In the genomic region with DNA sequence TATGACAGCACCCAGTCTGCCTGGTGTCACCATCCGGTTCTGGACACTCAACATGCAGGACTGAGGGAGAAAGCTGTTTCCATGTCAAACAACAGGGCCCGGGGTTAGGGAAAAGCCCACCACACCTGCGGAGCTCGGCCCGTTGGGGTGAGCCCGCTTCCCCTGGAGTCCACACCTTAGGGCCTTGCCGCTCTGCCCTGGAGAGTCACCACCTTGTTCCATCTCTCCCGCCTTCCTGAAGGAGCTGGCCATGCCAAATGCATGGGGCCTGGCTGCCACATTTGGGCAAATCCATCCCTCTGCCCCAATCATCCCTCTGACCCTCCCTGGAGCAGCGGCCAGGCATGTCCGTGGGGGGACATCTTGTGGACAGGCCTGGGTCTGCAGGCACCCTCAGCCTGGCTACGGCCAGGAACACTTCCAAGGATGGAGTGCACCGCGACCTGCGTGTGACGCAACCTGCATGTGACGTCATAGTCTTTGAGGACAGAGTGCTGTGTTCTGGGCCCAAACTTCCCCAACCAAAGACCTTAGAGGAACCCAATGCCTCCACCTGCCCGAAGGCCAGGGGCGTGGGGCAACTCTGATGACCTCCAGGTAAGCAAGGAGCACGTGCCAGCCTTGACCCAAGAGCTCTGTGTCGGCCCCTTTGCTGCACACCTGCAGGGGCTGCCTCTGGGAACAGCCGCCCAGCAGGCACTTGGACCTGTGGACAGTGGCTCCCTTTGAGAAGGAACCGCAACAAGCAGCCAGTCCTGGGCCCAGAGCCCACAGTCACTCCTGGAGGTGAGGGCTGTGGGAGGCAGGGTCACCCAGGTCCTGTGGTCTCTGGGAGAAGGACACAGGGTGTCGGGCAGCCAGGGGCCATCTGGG, we compare ENCODE assay signal across 8 cellular contexts. TPM values are rescaled to one million over a fixed set of nuclear protein-coding genes. Genes with fewer than 3 reads are reported as not detected.
A peak's percentile ranks its signal among the peaks of the same experiment; 100 is the strongest.
DNase-seq lines count a peak whose midpoint lies in the region; ATAC-seq, FAIRE-seq and TF ChIP-seq lines count a peak whose summit lies in the region.

No MANE protein-coding gene starts in this region.

- ATAC-seq in A549, result peak; percentile 22 to 62; a peak in 5 of 6 replicates
- ATAC-seq in GM21528 (IDR thresholded peaks at IDR 0.05; ENCODE audit: low FRiP score, unreplicated experiment), result no peak

- H3K4me3 ChIP-seq in A549, result no peak overlapping the region
- peak overlapping the region; percentile 83 for H3K4me3 ChIP-seq in SU-DHL-6 (ENCODE audit: insufficient read depth, low read length, poor library complexity, severe bottlenecking)
- no peak overlapping the region for H3K4me3 ChIP-seq in fibroblast of mammary gland (ENCODE audit: control insufficient read depth, low read depth, low read length)

- no peaks in the 10 kb centered on the region for H4K20me1 ChIP-seq in SU-DHL-6 (ENCODE audit: low read depth, low read length)

- H3K9me2 ChIP-seq in SU-DHL-6 (replicated peaks; ENCODE audit: insufficient read depth, low read length), result no peaks in the 10 kb centered on the region

- H3F3A ChIP-seq in SU-DHL-6 (ENCODE audit: insufficient read depth), result no peaks in the 10 kb centered on the region

- no peak for TF ChIP-seq POLR2A in A549 (IDR thresholded peaks at IDR 0.05; ENCODE audit: low read length)

- POLR2A ChIA-PET in A549 (lab: Yijun Ruan, JAX), result no interaction called here

- peaks cover 20% of the 10 kb centered on the region for H3K4me1 ChIP-seq in A549

- TF ChIP-seq RAD21 in A549 (conservative IDR thresholded peaks at IDR 0.05 in 1 of 2, IDR thresholded peaks at IDR 0.05 in 1 of 2), result peak; percentile 58 to 71

- TF ChIP-seq CTCF in A549 (IDR thresholded peaks at IDR 0.05), result peak; percentile 42
- peak; percentile 38; the same call in 1 of the 3 replicates for TF ChIP-seq CTCF in GM12872 (IDR thresholded peaks at IDR 0.05; ENCODE audit: insufficient read depth, low read depth, low read length)
- TF ChIP-seq CTCF in SU-DHL-6 (IDR thresholded peaks at IDR 0.05; ENCODE audit: insufficient read depth, low read length, poor library complexity, severe bottlenecking), result no peak
- TF ChIP-seq CTCF in fibroblast of mammary gland (conservative IDR thresholded peaks at IDR 0.05; ENCODE audit: control insufficient read depth, insufficient read depth, low read depth, low read length), result peak; percentile 56
- peak; percentile 67 for TF ChIP-seq CTCF in osteocyte (IDR thresholded peaks at IDR 0.05)

- CTCF ChIA-PET in A549 (lab: Yijun Ruan, JAX), result interaction anchor here (0.6 to 2.9 kb wide), 10 partner anchors 9 to 450 kb away, joined by 3 to 14 read pairs (median 6); no protein-coding TSS in a partner anchor

- no peak overlapping the region for H3K27ac Mint-ChIP-seq in osteocyte (ENCODE audit: unreplicated experiment)

- no peak for TF ChIP-seq EP300 in A549 (IDR thresholded peaks at IDR 0.05)

- no peaks in the 10 kb centered on the region for H3K27me3 ChIP-seq in SU-DHL-6 (ENCODE audit: low read length)

- no peak overlapping the region for H2AFZ ChIP-seq in SU-DHL-6 (ENCODE audit: low read depth, low read length, severe bottlenecking)

- FAIRE-seq in A549 (lab: Jason Lieb, UNC), result no peak

- no peaks in the 10 kb centered on the region for H3K9me3 ChIP-seq in A549
- no peaks in the 10 kb centered on the region for H3K9me3 ChIP-seq in SU-DHL-6 (ENCODE audit: insufficient read depth, low read length)

- peak overlapping the region; percentile 15 to 25; a peak in 2 of 6 replicates for H3K27ac ChIP-seq in A549
- H3K27ac ChIP-seq in SU-DHL-6 (ENCODE audit: low read depth, low read length), result no peak overlapping the region

- WGBS in A549 (ENCODE audit: missing lambda C conversion rate), result 80% methylated on average over 23 of the region's 23 CpGs

- H3K9ac ChIP-seq in SU-DHL-6 (ENCODE audit: low read length), result peak overlapping the region; percentile 91

- H3K36me3 Mint-ChIP-seq in osteocyte (ENCODE audit: unreplicated experiment), result no peaks in the 10 kb centered on the region

- peaks cover 11% of the 10 kb centered on the region for H3K79me2 ChIP-seq in SU-DHL-6 (ENCODE audit: insufficient read depth, low read length)

- peak overlapping the region; percentile 68 for H3K4me3 Mint-ChIP-seq in osteocyte (ENCODE audit: unreplicated experiment)

- H3K4me2 ChIP-seq in A549 (peak overlapping the region; percentile 98), SU-DHL-6 (ENCODE audit: low read depth, low read length, poor library complexity, severe bottlenecking) (peak overlapping the region; percentile 63)

- no peaks in the 10 kb centered on the region for H3K36me3 ChIP-seq in SU-DHL-6 (ENCODE audit: low read length)

- peak; percentile 43 to 77 for DNase-seq in A549 (ENCODE audit: low read depth in 1 of 2, low spot score in 1 of 2)
- DNase-seq in fibroblast of mammary gland (ENCODE audit: low read depth), result peak; percentile 74
- DNase-seq in osteocyte (ENCODE audit: extremely low spot score, unreplicated experiment), result no peak
- no peak for DNase-seq in stimulated activated CD4-positive, alpha-beta T cell treated with anti-CD3 and anti-CD28 coated beads, Interleukin-4, amount 100 ng/mL, for 24 hours
- DNase-seq in epidermal melanocyte (ENCODE audit: insufficient read length, low spot score), result no peak

- H3K27me3 Mint-ChIP-seq in osteocyte (ENCODE audit: unreplicated experiment), result no peaks in the 10 kb centered on the region

- no peaks in the 10 kb centered on the region for H3K9me3 Mint-ChIP-seq in osteocyte (ENCODE audit: unreplicated experiment)

- peaks cover 19% of the 10 kb centered on the region for H3K4me1 Mint-ChIP-seq in osteocyte (ENCODE audit: unreplicated experiment)

TF ChIP-seq in A549, 52 proteins besides CTCF, POLR2A, EP300 and RAD21 (continues in another document):
- TF ChIP-seq FOSL2 (IDR thresholded peaks at IDR 0.05) (no peak), FOSL2 (CRISPR knock-in tag; IDR thresholded peaks at IDR 0.05) (peak; percentile 25; the same call in 1 of the 2 replicates), CBX8 (IDR thresholded peaks at IDR 0.05) (no peak), POLR2AphosphoS2 (conservative IDR thresholded peaks at IDR 0.05; ENCODE audit: low read length) (no peak), SMC3 (IDR thresholded peaks at IDR 0.05) (peak; percentile 36; the same call in 2 of the 3 replicates), CEBPB (IDR thresholded peaks at IDR 0.05) (peak; percentile 77 to 95; a peak in 3 of 4 replicates), TP53 (CRISPR knock-in tag; IDR thresholded peaks at IDR 0.05) (no peak)
- TF ChIP-seq, protein P1, sequence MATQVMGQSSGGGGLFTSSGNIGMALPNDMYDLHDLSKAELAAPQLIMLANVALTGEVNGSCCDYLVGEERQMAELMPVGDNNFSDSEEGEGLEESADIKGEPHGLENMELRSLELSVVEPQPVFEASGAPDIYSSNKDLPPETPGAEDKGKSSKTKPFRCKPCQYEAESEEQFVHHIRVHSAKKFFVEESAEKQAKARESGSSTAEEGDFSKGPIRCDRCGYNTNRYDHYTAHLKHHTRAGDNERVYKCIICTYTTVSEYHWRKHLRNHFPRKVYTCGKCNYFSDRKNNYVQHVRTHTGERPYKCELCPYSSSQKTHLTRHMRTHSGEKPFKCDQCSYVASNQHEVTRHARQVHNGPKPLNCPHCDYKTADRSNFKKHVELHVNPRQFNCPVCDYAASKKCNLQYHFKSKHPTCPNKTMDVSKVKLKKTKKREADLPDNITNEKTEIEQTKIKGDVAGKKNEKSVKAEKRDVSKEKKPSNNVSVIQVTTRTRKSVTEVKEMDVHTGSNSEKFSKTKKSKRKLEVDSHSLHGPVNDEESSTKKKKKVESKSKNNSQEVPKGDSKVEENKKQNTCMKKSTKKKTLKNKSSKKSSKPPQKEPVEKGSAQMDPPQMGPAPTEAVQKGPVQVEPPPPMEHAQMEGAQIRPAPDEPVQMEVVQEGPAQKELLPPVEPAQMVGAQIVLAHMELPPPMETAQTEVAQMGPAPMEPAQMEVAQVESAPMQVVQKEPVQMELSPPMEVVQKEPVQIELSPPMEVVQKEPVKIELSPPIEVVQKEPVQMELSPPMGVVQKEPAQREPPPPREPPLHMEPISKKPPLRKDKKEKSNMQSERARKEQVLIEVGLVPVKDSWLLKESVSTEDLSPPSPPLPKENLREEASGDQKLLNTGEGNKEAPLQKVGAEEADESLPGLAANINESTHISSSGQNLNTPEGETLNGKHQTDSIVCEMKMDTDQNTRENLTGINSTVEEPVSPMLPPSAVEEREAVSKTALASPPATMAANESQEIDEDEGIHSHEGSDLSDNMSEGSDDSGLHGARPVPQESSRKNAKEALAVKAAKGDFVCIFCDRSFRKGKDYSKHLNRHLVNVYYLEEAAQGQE (IDR thresholded peaks at IDR 0.05), result no peak

RNA-seq across cellular contexts. Expression of a gene that starts 1.7 kb away (rescaled TPM):
- polyA plus RNA-seq in A549 (2011; rRNA removed) (3.9 and 5.0 TPM in 2 replicates), A549 (2017; fragmentation: RNase III; extraction: RNeasy Plus Mini Kit Qiagen cat#74134 plus additional on column Dnase treatment) (5.6 to 7.7 TPM (median 6.6 TPM) in 3 replicates)
- polyA plus RNA-seq in A549 (2012; cell fraction: cytosol; rRNA removed), result 5.9 and 7.3 TPM in 2 replicates
- polyA plus RNA-seq in A549 (2012; cell fraction: nucleus; rRNA removed), result 9.4 and 10.5 TPM in 2 replicates
- polyA minus RNA-seq in A549 (2011; rRNA and poly(A)+ RNA removed), result 6.1 and 7.1 TPM in 2 replicates
- total RNA-seq in osteocyte, result 7.8 and 8.8 TPM in 2 replicates

RNA-seq across cellular contexts. Expression of a gene that starts 18.4 kb away (rescaled TPM):
- polyA plus RNA-seq in A549 (2011; rRNA removed) (3,697 and 4,026 TPM in 2 replicates), A549 (2017; fragmentation: RNase III; extraction: RNeasy Plus Mini Kit Qiagen cat#74134 plus additional on column Dnase treatment) (2,862 to 2,938 TPM (median 2,871 TPM) in 3 replicates)
- 8,308 and 13,239 TPM in 2 replicates for polyA plus RNA-seq in A549 (2012; cell fraction: cytosol; rRNA removed)
- 5,168 and 6,855 TPM in 2 replicates for polyA plus RNA-seq in A549 (2012; cell fraction: nucleus; rRNA removed)
- polyA minus RNA-seq in A549 (2011; rRNA and poly(A)+ RNA removed), result 804 and 936 TPM in 2 replicates
- total RNA-seq in osteocyte, result 1,013 and 1,039 TPM in 2 replicates

RNA-seq across cellular contexts. Expression of a gene that starts 22.0 kb away (rescaled TPM):
- polyA plus RNA-seq in A549 (2011; rRNA removed) (not detected in 2 replicates), A549 (2017; fragmentation: RNase III; extraction: RNeasy Plus Mini Kit Qiagen cat#74134 plus additional on column Dnase treatment) (not detected in 3 replicates)
- polyA plus RNA-seq in A549 (2012; cell fraction: cytosol; rRNA removed), result not detected in 2 replicates
- polyA plus RNA-seq in A549 (2012; cell fraction: nucleus; rRNA removed), result not detected in 2 replicates
- not detected in 2 replicates for polyA minus RNA-seq in A549 (2011; rRNA and poly(A)+ RNA removed)
- not detected in 2 replicates for total RNA-seq in osteocyte

RNA-seq across cellular contexts. Expression of a gene that starts 38.2 kb away (rescaled TPM):
- 20.4 and 31.6 TPM in 2 replicates for polyA plus RNA-seq in A549 (2011; rRNA removed)
- 91.5 and 122 TPM in 2 replicates for polyA plus RNA-seq in A549 (2012; cell fraction: cytosol; rRNA removed)
- 829 and 950 TPM in 2 replicates for polyA plus RNA-seq in A549 (2012; cell fraction: nucleus; rRNA removed)
- 196 to 212 TPM (median 202 TPM) in 3 replicates for polyA plus RNA-seq in A549 (2017; fragmentation: RNase III; extraction: RNeasy Plus Mini Kit Qiagen cat#74134 plus additional on column Dnase treatment)
- polyA minus RNA-seq in A549 (2011; rRNA and poly(A)+ RNA removed), result 26.9 and 28.7 TPM in 2 replicates
- 201 and 204 TPM in 2 replicates for total RNA-seq in osteocyte

Comparison
In these comparisons a context has a peak if more than half of its experiments do, and no peak if none do; other contexts are left out.
1. DNase-seq: peak in A549 (2 of 2) and fibroblast of mammary gland (single experiment); none in osteocyte (single experiment), stimulated activated CD4-positive, alpha-beta T cell treated with anti-CD3 and anti-CD28 coated beads, Interleukin-4, amount 100 ng/mL, for 24 hours (single experiment) and epidermal melanocyte (single experiment).